In the genomic region with DNA sequence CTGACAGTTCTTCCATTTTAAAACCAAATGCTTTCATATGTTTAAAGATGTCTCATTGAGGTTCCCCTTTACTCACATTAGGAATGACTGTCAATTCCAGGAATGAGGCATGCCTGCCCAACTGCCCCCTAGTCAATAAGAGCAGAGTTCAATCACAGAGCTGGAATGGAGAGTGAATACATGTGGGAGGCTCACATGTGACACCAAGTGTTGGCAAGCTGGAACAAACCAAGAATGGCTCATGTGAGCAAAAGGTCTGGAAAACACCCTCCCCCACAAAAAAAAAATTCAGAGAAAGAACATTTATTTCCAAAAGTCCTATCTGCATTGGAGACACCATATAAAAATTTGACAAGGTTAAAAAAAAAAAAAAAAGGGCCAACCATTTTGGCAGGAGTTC, we compare ENCODE assay signal across 9 cellular contexts. TPM values are rescaled to one million over a fixed set of nuclear protein-coding genes. Genes with fewer than 3 reads are reported as not detected.
DNase-seq lines count a peak whose midpoint lies in the region; ATAC-seq and TF ChIP-seq lines count a peak whose summit lies in the region.
"Had no signal": no experiment of that assay in that cellular context is flagged by ENCODE, and none has a peak within 500 bp of the region (broad histone marks: within the 10 kb centered on the region; RNA-seq: fewer than 3 reads in every experiment).

No MANE protein-coding gene starts in this region.

- no peak for TF ChIP-seq POLR2A in vagina (IDR thresholded peaks at IDR 0.05)

- intact Hi-C loops in activated CD4-positive, alpha-beta T cell treated with anti-CD3 and anti-CD28 coated beads for 36 hours (cut with DNase I, micrococcal nuclease), result loop anchor here (1.0 to 10.0 kb wide), 4 partner anchors 11 to 1203 kb away; a partner anchor contains a TSS
- intact Hi-C loops in vagina (cut with DNase I), result no loop called here

- H3K9ac ChIP-seq in mesenchymal stem cell (ENCODE audit: low read length), result peak overlapping the region; percentile 87

- peaks cover 14% of the 10 kb centered on the region for H3K79me1 ChIP-seq in mesenchymal stem cell (replicated peaks; ENCODE audit: low read length, poor library complexity, severe bottlenecking)

- H3K9me3 ChIP-seq in mesenchymal stem cell (ENCODE audit: control insufficient read depth, low read length) (no peaks in the 10 kb centered on the region), vagina (no peaks in the 10 kb centered on the region)
- H3K9me3 ChIP-seq: thoracic aorta had no signal

- no peak overlapping the region for H4K91ac ChIP-seq in mesenchymal stem cell (ENCODE audit: low read length)

- H4K8ac ChIP-seq in mesenchymal stem cell (ENCODE audit: low read length), result no peak overlapping the region

- H2BK15ac ChIP-seq in mesenchymal stem cell (ENCODE audit: low read depth, poor library complexity, severe bottlenecking), result no peak overlapping the region

- H3K9me3 Mint-ChIP-seq in activated CD4-positive, alpha-beta T cell treated with anti-CD3 and anti-CD28 coated beads for 36 hours (ENCODE audit: low read depth), result no peaks in the 10 kb centered on the region

- peaks cover 55% of the 10 kb centered on the region for H3K36me3 Mint-ChIP-seq in activated CD4-positive, alpha-beta T cell treated with anti-CD3 and anti-CD28 coated beads for 36 hours (ENCODE audit: low read depth)

- H3K23ac ChIP-seq in mesenchymal stem cell (ENCODE audit: low read length in 2 of 2), result no peak overlapping the region

- peak overlapping the region; percentile 22 for H3K4me3 Mint-ChIP-seq in activated CD4-positive, alpha-beta T cell treated with anti-CD3 and anti-CD28 coated beads for 36 hours

- H3K27ac Mint-ChIP-seq in activated CD4-positive, alpha-beta T cell treated with anti-CD3 and anti-CD28 coated beads for 36 hours, result peak overlapping the region; percentile 95

- H2BK5ac ChIP-seq in mesenchymal stem cell (ENCODE audit: low read depth, low read length, poor library complexity, severe bottlenecking), result no peak overlapping the region

- no peaks in the 10 kb centered on the region for H3K27me3 Mint-ChIP-seq in activated CD4-positive, alpha-beta T cell treated with anti-CD3 and anti-CD28 coated beads for 36 hours

- no peak overlapping the region for H2AK5ac ChIP-seq in mesenchymal stem cell (ENCODE audit: low read length, severe bottlenecking)

- CTCF ChIA-PET in activated CD4-positive, alpha-beta T cell treated with anti-CD3 and anti-CD28 coated beads for 36 hours (lab: Charles Lee), result interaction anchor here (1.0 to 2.9 kb wide), 3 partner anchors 11 to 90 kb away, joined by 4 to 13 read pairs (median 5); no protein-coding TSS in a partner anchor

- peak overlapping the region in 1 of 2 experiments; percentile 7 for H3K4me3 ChIP-seq in mesenchymal stem cell (ENCODE audit: insufficient read depth in 1 of 2, low read depth in 1 of 2, low read length in 2 of 2)
- H3K4me3 ChIP-seq in vagina, result no peak overlapping the region
- H3K4me3 ChIP-seq: thoracic aorta had no signal

- H2AFZ ChIP-seq in mesenchymal stem cell (ENCODE audit: low read depth, low read length), result no peak overlapping the region

- H3K36me3 ChIP-seq in mesenchymal stem cell (ENCODE audit: control insufficient read depth in 1 of 2, insufficient read depth in 2 of 2, low read depth in 1 of 2, low read length in 2 of 2), result peaks cover 11 to 36% of the 10 kb centered on the region in 2 experiments
- H3K36me3 ChIP-seq in vagina, result peaks cover 0 to 25% of the 10 kb centered on the region in 2 donors

- H3K4me2 ChIP-seq in mesenchymal stem cell (ENCODE audit: low read length, poor library complexity, severe bottlenecking), result no peak overlapping the region

- no peak overlapping the region for H3K14ac ChIP-seq in mesenchymal stem cell (ENCODE audit: low read length in 2 of 2)

- no peaks in the 10 kb centered on the region for H3K27me3 ChIP-seq in mesenchymal stem cell (ENCODE audit: control insufficient read depth in 1 of 2, insufficient read depth in 1 of 2, low read length in 2 of 2)
- no peaks in the 10 kb centered on the region for H3K27me3 ChIP-seq in vagina

- peaks cover 60% of the 10 kb centered on the region for H3K4me1 Mint-ChIP-seq in activated CD4-positive, alpha-beta T cell treated with anti-CD3 and anti-CD28 coated beads for 36 hours

- H3K4ac ChIP-seq in mesenchymal stem cell (ENCODE audit: low read depth in 1 of 2, low read length in 2 of 2), result no peak overlapping the region

- POLR2A ChIA-PET in activated CD4-positive, alpha-beta T cell treated with anti-CD3 and anti-CD28 coated beads for 36 hours (lab: Charles Lee), result interaction anchor here (0.5 to 1.2 kb wide), 5 partner anchors 11 to 116 kb away, joined by 4 to 12 read pairs (median 4); a partner anchor contains a TSS

- no peak overlapping the region for H2BK12ac ChIP-seq in mesenchymal stem cell (ENCODE audit: low read length in 2 of 2)

- DNase-seq in activated CD4-positive, alpha-beta T cell treated with anti-CD3 and anti-CD28 coated beads for 36 hours, result peak; percentile 68
- DNase-seq in activated CD4-positive, alpha-beta T cell treated with anti-CD3 and anti-CD28 coated beads, Interleukin-2, amount 50 U/mL, for 1 hour, result no peak
- DNase-seq in NCI-H226 (peak; percentile 19), cerebellar cortex (ENCODE audit: low spot score) (peak; percentile 45), mesenchymal stem cell (peak; percentile 82), vagina (ENCODE audit: extremely low spot score in 2 of 2) (no peak)
- DNase-seq in effector CD4-positive, alpha-beta T cell, result no peak

- H3K18ac ChIP-seq in mesenchymal stem cell (ENCODE audit: low read depth in 1 of 2, low read length in 2 of 2), result no peak overlapping the region

- H3K4me1 ChIP-seq in mesenchymal stem cell (ENCODE audit: control insufficient read depth, insufficient read depth, low read depth, low read length) (peaks cover 4% of the 10 kb centered on the region), vagina (peaks cover 53% of the 10 kb centered on the region)

- H2BK120ac ChIP-seq in mesenchymal stem cell (ENCODE audit: low read depth, low read length), result no peak overlapping the region

- peak; percentile 47 for ATAC-seq in activated CD4-positive, alpha-beta T cell treated with anti-CD3 and anti-CD28 coated beads for 36 hours
- no peak for ATAC-seq in GM19328 (IDR thresholded peaks at IDR 0.05; ENCODE audit: unreplicated experiment)

- no peak for TF ChIP-seq CTCF in vagina (IDR thresholded peaks at IDR 0.05)

- no peak overlapping the region for H3K27ac ChIP-seq in mesenchymal stem cell (ENCODE audit: low read length, poor library complexity, severe bottlenecking)
- peak overlapping the region; percentile 30 for H3K27ac ChIP-seq in vagina

RNA-seq across cellular contexts. Expression of a gene that starts 3.7 kb away (rescaled TPM):
- total RNA-seq in activated CD4-positive, alpha-beta T cell treated with anti-CD3 and anti-CD28 coated beads for 36 hours, result 10 to 100 TPM; 57.6 to 59.8 TPM
- polyA plus RNA-seq in mesenchymal stem cell (2013, experiment 1 of 2), result 28.8 TPM
- 26.4 TPM for polyA plus RNA-seq in mesenchymal stem cell (2013, experiment 2 of 2)
- 64.6 TPM for total RNA-seq in vagina

RNA-seq across cellular contexts. Expression of a gene that starts 3.8 kb away (rescaled TPM):
- 100 to 1,000 TPM; 206 to 218 TPM for total RNA-seq in activated CD4-positive, alpha-beta T cell treated with anti-CD3 and anti-CD28 coated beads for 36 hours
- polyA plus RNA-seq in mesenchymal stem cell (2013, experiment 1 of 2), result 92.6 TPM
- polyA plus RNA-seq in mesenchymal stem cell (2013, experiment 2 of 2), result 94.1 TPM
- 73.4 TPM for total RNA-seq in vagina

RNA-seq across cellular contexts. Expression of a gene that starts 23.6 kb away (rescaled TPM):
- total RNA-seq in activated CD4-positive, alpha-beta T cell treated with anti-CD3 and anti-CD28 coated beads for 36 hours, result 10 to 100 TPM; 35.2 to 38.0 TPM
- polyA plus RNA-seq in mesenchymal stem cell (2013, experiment 1 of 2), result 82.3 TPM
- polyA plus RNA-seq in mesenchymal stem cell (2013, experiment 2 of 2), result 82.1 TPM
- 29.7 TPM for total RNA-seq in vagina

RNA-seq across cellular contexts. Expression of a gene that starts 23.9 kb away (rescaled TPM):
- 100 to 1,000 TPM; 111 to 120 TPM for total RNA-seq in activated CD4-positive, alpha-beta T cell treated with anti-CD3 and anti-CD28 coated beads for 36 hours
- 153 TPM for polyA plus RNA-seq in mesenchymal stem cell (2013, experiment 1 of 2)
- polyA plus RNA-seq in mesenchymal stem cell (2013, experiment 2 of 2), result 151 TPM
- 68.5 TPM for total RNA-seq in vagina

Comparison
In these comparisons a context has a peak if more than half of its experiments do, and no peak if none do; other contexts are left out.
1. DNase-seq: peak in activated CD4-positive, alpha-beta T cell treated with anti-CD3 and anti-CD28 coated beads for 36 hours (single experiment), NCI-H226 (single experiment), cerebellar cortex (single experiment) and mesenchymal stem cell (single experiment); none in activated CD4-positive, alpha-beta T cell treated with anti-CD3 and anti-CD28 coated beads, Interleukin-2, amount 50 U/mL, for 1 hour (single experiment), vagina (0 of 2) and effector CD4-positive, alpha-beta T cell (single experiment).